ENCODE assay signal across 19 cellular contexts in genomic region chr16:71259086-71259485, GRCh38. TPM values are rescaled to one million over a fixed set of nuclear protein-coding genes. Genes with fewer than 3 reads are reported as not detected.
DNase-seq lines count a peak whose midpoint lies in the region; ATAC-seq and TF ChIP-seq lines count a peak whose summit lies in the region.
"Had no signal": no experiment of that assay in that cellular context is flagged by ENCODE, and none has a peak within 500 bp of the region (broad histone marks: within the 10 kb centered on the region; RNA-seq: fewer than 3 reads in every experiment).

No MANE protein-coding gene starts in this region.

- no peaks in the 10 kb centered on the region for H3K27me3 ChIP-seq in CD8-positive, alpha-beta T cell (ENCODE audit: insufficient read depth, low read length)
- H3K27me3 ChIP-seq in HAP-1 (ENCODE audit: low read depth) (peaks cover 8% of the 10 kb centered on the region), transverse colon (no peaks in the 10 kb centered on the region)

- H3K4me1 Mint-ChIP-seq in CD8-positive, alpha-beta T cell (ENCODE audit: low read depth): peaks cover 2% of the 10 kb centered on the region
- H3K4me1 Mint-ChIP-seq in endothelial cell (ENCODE audit: unreplicated experiment): peaks cover 39% of the 10 kb centered on the region
- peaks cover 28 to 44% of the 10 kb centered on the region in 2 donors for H3K4me1 Mint-ChIP-seq in natural killer cell treated with Interleukin-12 subunit alpha and Interleukin-12 subunit beta and Interleukin-15 and Interleukin-18, amount 100 ng/mL, for 72 hours (ENCODE audit: low read depth in 2 of 2)

- DNase-seq in CD8-positive, alpha-beta T cell: no peak
- peak; percentile 31 for DNase-seq in Jurkat, Clone E6-1 (ENCODE audit: low read depth, low spot score)
- no peak for DNase-seq in endothelial cell (ENCODE audit: low spot score)
- DNase-seq in natural killer cell treated with Interleukin-12 subunit alpha and Interleukin-12 subunit beta and Interleukin-15 and Interleukin-18, amount 100 ng/mL, for 72 hours (ENCODE audit: low spot score): no peak
- DNase-seq in HAP-1 (ENCODE audit: low spot score in 2 of 2): no peak
- DNase-seq in transverse colon: no peak
- no peak for DNase-seq in Right ventricle myocardium superior
- no peak for DNase-seq in AG20443 (ENCODE audit: low spot score)
- DNase-seq: ACHN; AML-193; CD8-positive, alpha-beta memory T cell; COR-L47; DMS 273 treated with DMSO at 0.1 percent for 48 hours; DMS53; H7 had no signal

- no peaks in the 10 kb centered on the region for H3K36me3 ChIP-seq in CD8-positive, alpha-beta T cell (ENCODE audit: insufficient read depth, low read length)
- H3K36me3 ChIP-seq in HAP-1 (replicated peaks): no peaks in the 10 kb centered on the region
- no peaks in the 10 kb centered on the region for H3K36me3 ChIP-seq in transverse colon

- POLR2A ChIA-PET in CD8-positive, alpha-beta T cell (lab: Charles Lee): no interaction called here

- CTCF ChIA-PET in CD8-positive, alpha-beta T cell (lab: Charles Lee): no interaction called here

- H3K4me3 Mint-ChIP-seq in CD8-positive, alpha-beta T cell: no peak overlapping the region
- no peak overlapping the region for H3K4me3 Mint-ChIP-seq in endothelial cell (ENCODE audit: unreplicated experiment)
- peak overlapping the region; percentile 4 for H3K4me3 Mint-ChIP-seq in natural killer cell treated with Interleukin-12 subunit alpha and Interleukin-12 subunit beta and Interleukin-15 and Interleukin-18, amount 100 ng/mL, for 72 hours
- H3K4me3 Mint-ChIP-seq: CD14-positive monocyte; CD8-positive, alpha-beta memory T cell; GM23338 had no signal

- H3K27ac ChIP-seq in CD8-positive, alpha-beta T cell (ENCODE audit: low read depth, low read length): no peak overlapping the region
- no peak overlapping the region for H3K27ac ChIP-seq in transverse colon
- H3K27ac ChIP-seq: HL-60 had no signal

- TF ChIP-seq CTCF in CD8-positive, alpha-beta T cell (IDR thresholded peaks at IDR 0.05): no peak
- TF ChIP-seq CTCF in endothelial cell (IDR thresholded peaks at IDR 0.05; ENCODE audit: unreplicated experiment) (no peak), transverse colon (IDR thresholded peaks at IDR 0.05) (no peak)

- TF ChIP-seq EP300 in transverse colon (IDR thresholded peaks at IDR 0.05; ENCODE audit: low read depth): no peak

- no peak for ATAC-seq in CD8-positive, alpha-beta T cell
- peak; percentile 38 to 71 for ATAC-seq in natural killer cell treated with Interleukin-12 subunit alpha and Interleukin-12 subunit beta and Interleukin-15 and Interleukin-18, amount 100 ng/mL, for 72 hours
- no peak for ATAC-seq in Right ventricle myocardium superior (ENCODE audit: poor library complexity)
- ATAC-seq: GM23338, K562 had no signal

- H3K9me3 ChIP-seq in CD8-positive, alpha-beta T cell (ENCODE audit: low read length): no peaks in the 10 kb centered on the region
- H3K9me3 ChIP-seq in HAP-1 (no peaks in the 10 kb centered on the region), transverse colon (no peaks in the 10 kb centered on the region)

- in situ Hi-C loops in HAP-1 (cut with MboI; ENCODE audit: low sequenced_read_pairs) (no loop called here), transverse colon (cut with MboI; ENCODE audit: low pct_ligation_motif_present in 1 of 4, low pct_unique_long_range_greater_than_20kb in 1 of 4, low sequenced_read_pairs in 3 of 4) (no loop called here)

- H3K4me3 ChIP-seq in CD8-positive, alpha-beta T cell (ENCODE audit: low read depth, low read length): no peak overlapping the region
- H3K4me3 ChIP-seq in Jurkat, Clone E6-1 (ENCODE audit: low read length): no peak overlapping the region
- H3K4me3 ChIP-seq in HAP-1 (no peak overlapping the region), transverse colon (no peak overlapping the region)
- H3K4me3 ChIP-seq: GM23338, K562 had no signal

- intact Hi-C loops in CD8-positive, alpha-beta T cell (cut with DNase I, micrococcal nuclease): no loop called here
- intact Hi-C loops in transverse colon (cut with DNase I; ENCODE audit: low total_unique reads): no loop called here
- intact Hi-C loops in Right ventricle myocardium superior (cut with DNase I): no loop called here

- H3K27ac Mint-ChIP-seq in CD8-positive, alpha-beta T cell: peak overlapping the region; percentile 1
- H3K27ac Mint-ChIP-seq in endothelial cell (ENCODE audit: unreplicated experiment): peak overlapping the region; percentile 33
- peak overlapping the region in 1 of 2 donors; percentile 22 for H3K27ac Mint-ChIP-seq in natural killer cell treated with Interleukin-12 subunit alpha and Interleukin-12 subunit beta and Interleukin-15 and Interleukin-18, amount 100 ng/mL, for 72 hours
- H3K27ac Mint-ChIP-seq: CD14-positive monocyte, GM23338 had no signal

- no peaks in the 10 kb centered on the region for H3K9me3 Mint-ChIP-seq in CD8-positive, alpha-beta T cell
- H3K9me3 Mint-ChIP-seq in endothelial cell (ENCODE audit: unreplicated experiment): no peaks in the 10 kb centered on the region
- H3K9me3 Mint-ChIP-seq in natural killer cell treated with Interleukin-12 subunit alpha and Interleukin-12 subunit beta and Interleukin-15 and Interleukin-18, amount 100 ng/mL, for 72 hours: no peaks in the 10 kb centered on the region
- H3K9me3 Mint-ChIP-seq: GM23338 had no signal

- H3K4me1 ChIP-seq in CD8-positive, alpha-beta T cell (ENCODE audit: insufficient read depth, low read length): no peaks in the 10 kb centered on the region
- H3K4me1 ChIP-seq in HAP-1: no peaks in the 10 kb centered on the region
- H3K4me1 ChIP-seq in transverse colon: no peaks in the 10 kb centered on the region

- 79 to 80% methylated on average over 5 of the region's 5 CpGs for WGBS in transverse colon (ENCODE audit: low coverage in 1 of 2), 2 donors

- H3K36me3 Mint-ChIP-seq in CD8-positive, alpha-beta T cell: no peaks in the 10 kb centered on the region
- peaks cover 4% of the 10 kb centered on the region for H3K36me3 Mint-ChIP-seq in endothelial cell (ENCODE audit: low read depth, unreplicated experiment)
- H3K36me3 Mint-ChIP-seq in natural killer cell treated with Interleukin-12 subunit alpha and Interleukin-12 subunit beta and Interleukin-15 and Interleukin-18, amount 100 ng/mL, for 72 hours: no peaks in the 10 kb centered on the region
- H3K36me3 Mint-ChIP-seq: CD14-positive monocyte had no signal

- no peak for TF ChIP-seq POLR2A in transverse colon (IDR thresholded peaks at IDR 0.05)

- H3K27me3 Mint-ChIP-seq in CD8-positive, alpha-beta T cell (ENCODE audit: low read depth): peaks cover 25% of the 10 kb centered on the region
- H3K27me3 Mint-ChIP-seq in endothelial cell (ENCODE audit: unreplicated experiment): peaks cover 2% of the 10 kb centered on the region
- H3K27me3 Mint-ChIP-seq in natural killer cell treated with Interleukin-12 subunit alpha and Interleukin-12 subunit beta and Interleukin-15 and Interleukin-18, amount 100 ng/mL, for 72 hours: peaks cover 2 to 13% of the 10 kb centered on the region in 2 donors

RNA-seq across cellular contexts. Expression of gene HYDIN, which starts 28.6 kb away (rescaled TPM):
- not detected for total RNA-seq in CD8-positive, alpha-beta T cell
- polyA plus RNA-seq in Jurkat, Clone E6-1 (2012; ENCODE audit: insufficient read depth, insufficient read length): not detected
- total RNA-seq in endothelial cell (ENCODE audit: unreplicated experiment): 2.5 TPM
- total RNA-seq in natural killer cell treated with Interleukin-12 subunit alpha and Interleukin-12 subunit beta and Interleukin-15 and Interleukin-18, amount 100 ng/mL, for 72 hours: not detected
- total RNA-seq in transverse colon: 1 to 10 TPM in 2 of 4 donors, under 1 TPM in 1, not detected in 1; 0.16 to 2.0 (median 1.4) TPM
- total RNA-seq in Right ventricle myocardium superior: 0.89 TPM
- total RNA-seq: CD8-positive, alpha-beta memory T cell had no signal
- polyA plus RNA-seq: CD14-positive monocyte; CD8-positive, alpha-beta memory T cell had no signal

RNA-seq across cellular contexts. Expression of gene CMTR2, which starts 30.1 kb away (rescaled TPM):
- 1 to 10 TPM; 7.7 to 9.2 TPM for total RNA-seq in CD8-positive, alpha-beta T cell
- 13.7 TPM for polyA plus RNA-seq in Jurkat, Clone E6-1 (2012; ENCODE audit: insufficient read depth, insufficient read length)
- 26.7 TPM for total RNA-seq in endothelial cell (ENCODE audit: unreplicated experiment)
- 10 to 100 TPM; 16.6 to 23.8 TPM for total RNA-seq in natural killer cell treated with Interleukin-12 subunit alpha and Interleukin-12 subunit beta and Interleukin-15 and Interleukin-18, amount 100 ng/mL, for 72 hours
- 10 to 100 TPM; 10.5 to 36.7 (median 26.6) TPM for total RNA-seq in transverse colon
- total RNA-seq in Right ventricle myocardium superior: 10.3 TPM

Comparison
In these comparisons a context has a peak if more than half of its experiments do, and no peak if none do; other contexts are left out.
1. ATAC-seq: peak in natural killer cell treated with Interleukin-12 subunit alpha and Interleukin-12 subunit beta and Interleukin-15 and Interleukin-18, amount 100 ng/mL, for 72 hours (2 of 2); none in CD8-positive, alpha-beta T cell (single experiment) and Right ventricle myocardium superior (single experiment).